In genomic region chr10:65319493-65319892, GRCh38 we compare ENCODE assay signal across 26 cellular contexts.
DNase-seq lines count a peak whose midpoint lies in the region; ATAC-seq, FAIRE-seq and TF ChIP-seq lines count a peak whose summit lies in the region.
"Had no signal": no experiment of that assay in that cellular context is flagged by ENCODE, and none has a peak within 500 bp of the region (broad histone marks: within the 10 kb centered on the region; RNA-seq: fewer than 3 reads in every experiment).

No MANE protein-coding gene starts in this region.

- FAIRE-seq in endothelial cell of umbilical vein (lab: Jason Lieb, UNC), result no peak
- FAIRE-seq: GM18507, HepG2 had no signal

- H3K4me1 ChIP-seq in endothelial cell of umbilical vein (ENCODE audit: control insufficient read depth, extremely low read depth, insufficient read depth, low read length), result peaks cover 11% of the 10 kb centered on the region
- H3K4me1 ChIP-seq in neural progenitor cell, result no peaks in the 10 kb centered on the region
- no peaks in the 10 kb centered on the region for H3K4me1 ChIP-seq in CD8-positive, alpha-beta T cell (ENCODE audit: insufficient read depth, low read length)
- no peaks in the 10 kb centered on the region for H3K4me1 ChIP-seq in ascending aorta
- H3K4me1 ChIP-seq: BLaER1 had no signal

- H3K36me3 ChIP-seq in endothelial cell of umbilical vein (ENCODE audit: control insufficient read depth in 2 of 2, extremely low read depth in 1 of 2, insufficient read depth in 2 of 2, low read length in 2 of 2) (no peaks in the 10 kb centered on the region), neural progenitor cell (no peaks in the 10 kb centered on the region), ascending aorta (no peaks in the 10 kb centered on the region)
- no peaks in the 10 kb centered on the region for H3K36me3 ChIP-seq in CD8-positive, alpha-beta T cell (ENCODE audit: insufficient read depth, low read length)
- H3K36me3 ChIP-seq: BLaER1 had no signal

- CTCF ChIA-PET in endothelial cell of umbilical vein (lab: Charles Lee), result interaction anchor here (1.0 kb wide), 1 partner anchor 9 kb away, joined by 3 read pairs; no protein-coding TSS in a partner anchor
- CTCF ChIA-PET in CD8-positive, alpha-beta T cell (lab: Charles Lee), result no interaction called here

- intact Hi-C loops in endothelial cell of umbilical vein (cut with micrococcal nuclease) (no loop called here), ascending aorta (cut with DNase I) (no loop called here)
- intact Hi-C loops in CD8-positive, alpha-beta T cell (cut with DNase I, micrococcal nuclease), result no loop called here

- H3K27me3 ChIP-seq in endothelial cell of umbilical vein (ENCODE audit: control insufficient read depth in 2 of 2, insufficient read depth in 2 of 2, low read length in 2 of 2) (no peaks in the 10 kb centered on the region), neural progenitor cell (no peaks in the 10 kb centered on the region), ascending aorta (no peaks in the 10 kb centered on the region)
- H3K27me3 ChIP-seq in CD8-positive, alpha-beta T cell (ENCODE audit: insufficient read depth, low read length), result no peaks in the 10 kb centered on the region
- H3K27me3 ChIP-seq: BLaER1 had no signal

- no peaks in the 10 kb centered on the region for H3F3A ChIP-seq in neural progenitor cell (ENCODE audit: low read depth)

- no peaks in the 10 kb centered on the region for H4K20me1 ChIP-seq in endothelial cell of umbilical vein (replicated peaks; ENCODE audit: control insufficient read depth, extremely low read depth, insufficient read depth, low read length)
- no peaks in the 10 kb centered on the region for H4K20me1 ChIP-seq in neural progenitor cell (ENCODE audit: low read depth)
- H4K20me1 ChIP-seq: BLaER1 had no signal

- peak; percentile 2 for DNase-seq in D341Med (ENCODE audit: low spot score)
- peak; percentile 38 for DNase-seq in NCI-H82 treated with DMSO at 0.1 percent for 48 hours (lab: John Stamatoyannopoulos, UW; ENCODE audit: unreplicated experiment)
- no peak for DNase-seq in endothelial cell of umbilical vein (ENCODE audit: low read depth, low spot score)
- no peak for DNase-seq in neural progenitor cell (ENCODE audit: low spot score)
- DNase-seq in GM03348 (ENCODE audit: low spot score), result no peak
- no peak for DNase-seq in CD8-positive, alpha-beta T cell
- DNase-seq in ascending aorta (ENCODE audit: low spot score in 2 of 2), result no peak
- no peak for DNase-seq in DMS 273 (lab: John Stamatoyannopoulos, UW; ENCODE audit: unreplicated experiment)
- DNase-seq: 8988T; CD4-positive, CD25-positive, alpha-beta regulatory T cell; COR-L47; DMS153; DND-41; H9; Kasumi-1; NCI-H1092 treated with DMSO at 0.1 percent for 48 hours; NCI-H1436; NCI-H1930; NCI-H2107; NCI-H526; SHP77 treated with DMSO at 0.1 percent for 48 hours; SW 1271 had no signal

- H3K36me3 Mint-ChIP-seq in neural progenitor cell, result no peaks in the 10 kb centered on the region
- no peaks in the 10 kb centered on the region for H3K36me3 Mint-ChIP-seq in CD8-positive, alpha-beta T cell
- H3K36me3 Mint-ChIP-seq: CD4-positive, CD25-positive, alpha-beta regulatory T cell had no signal

- POLR2A ChIA-PET in endothelial cell of umbilical vein (lab: Charles Lee), result no interaction called here
- POLR2A ChIA-PET in CD8-positive, alpha-beta T cell (lab: Charles Lee), result no interaction called here

- no TSS peak for BruUV-seq in endothelial cell of umbilical vein (replicated peaks; lab: Mats Ljungman, UMichigan)

- TF ChIP-seq CTCF in endothelial cell of umbilical vein (IDR thresholded peaks at IDR 0.05; ENCODE audit: extremely low read depth in 1 of 2, insufficient read depth in 1 of 2, low read depth in 1 of 2, low read length in 2 of 2) (no peak), neural progenitor cell (IDR thresholded peaks at IDR 0.05) (no peak), ascending aorta (IDR thresholded peaks at IDR 0.05) (no peak)
- TF ChIP-seq CTCF in CD8-positive, alpha-beta T cell (IDR thresholded peaks at IDR 0.05), result no peak

- H3K9ac ChIP-seq in endothelial cell of umbilical vein (replicated peaks; ENCODE audit: extremely low read depth, insufficient read depth, low read length) (no peak overlapping the region), neural progenitor cell (no peak overlapping the region)
- H3K9ac ChIP-seq: BLaER1 had no signal

- H3K4me1 Mint-ChIP-seq in neural progenitor cell, result peaks cover 9% of the 10 kb centered on the region
- H3K4me1 Mint-ChIP-seq in CD8-positive, alpha-beta T cell (ENCODE audit: low read depth), result no peaks in the 10 kb centered on the region
- H3K4me1 Mint-ChIP-seq: CD4-positive, CD25-positive, alpha-beta regulatory T cell had no signal

- H2AFZ ChIP-seq in endothelial cell of umbilical vein (ENCODE audit: low read depth, low read length) (peak overlapping the region; percentile 23), neural progenitor cell (replicated peaks) (peak overlapping the region; percentile 34)

- H3K27ac ChIP-seq in endothelial cell of umbilical vein (ENCODE audit: insufficient read depth, low read depth, low read length), result no peak overlapping the region
- no peak overlapping the region for H3K27ac ChIP-seq in neural progenitor cell
- no peak overlapping the region for H3K27ac ChIP-seq in CD8-positive, alpha-beta T cell (ENCODE audit: low read depth, low read length)
- no peak overlapping the region for H3K27ac ChIP-seq in ascending aorta
- H3K27ac ChIP-seq: BLaER1 had no signal

- H3K79me2 ChIP-seq in endothelial cell of umbilical vein (ENCODE audit: control insufficient read depth, insufficient read depth, low read length), result no peaks in the 10 kb centered on the region
- no peaks in the 10 kb centered on the region for H3K79me2 ChIP-seq in neural progenitor cell (ENCODE audit: low read depth)

- dilution Hi-C loops in endothelial cell of umbilical vein (cut with MboI; ENCODE audit: extremely low pct_ligation_motif_present, low sequenced_read_pairs), result no loop called here

- TF ChIP-seq POLR2A in endothelial cell of umbilical vein (IDR thresholded peaks at IDR 0.05; ENCODE audit: low read depth, low read length), result no peak

- no peak overlapping the region for H3K4me3 Mint-ChIP-seq in neural progenitor cell
- H3K4me3 Mint-ChIP-seq in CD8-positive, alpha-beta T cell, result no peak overlapping the region
- H3K4me3 Mint-ChIP-seq: CD4-positive, CD25-positive, alpha-beta regulatory T cell; H9 had no signal

- no peak overlapping the region for H3K27ac Mint-ChIP-seq in neural progenitor cell
- H3K27ac Mint-ChIP-seq in CD8-positive, alpha-beta T cell, result no peak overlapping the region
- H3K27ac Mint-ChIP-seq: CD4-positive, CD25-positive, alpha-beta regulatory T cell had no signal

- H3K4me3 ChIP-seq in endothelial cell of umbilical vein (replicated peaks in 1 of 3; ENCODE audit: insufficient read depth in 1 of 3, low read depth in 1 of 3, low read length in 3 of 3) (no peak overlapping the region), neural progenitor cell (no peak overlapping the region), ascending aorta (no peak overlapping the region)
- no peak overlapping the region for H3K4me3 ChIP-seq in CD8-positive, alpha-beta T cell (ENCODE audit: low read depth, low read length)
- H3K4me3 ChIP-seq: BLaER1 had no signal

- ATAC-seq in CD8-positive, alpha-beta T cell, result no peak
- ATAC-seq: HepG2, Panc1 had no signal

- H3K9me3 ChIP-seq in endothelial cell of umbilical vein (replicated peaks; ENCODE audit: control insufficient read depth, insufficient read depth, low read length), result no peaks in the 10 kb centered on the region
- no peaks in the 10 kb centered on the region for H3K9me3 ChIP-seq in neural progenitor cell (ENCODE audit: low read depth)
- no peaks in the 10 kb centered on the region for H3K9me3 ChIP-seq in CD8-positive, alpha-beta T cell (ENCODE audit: low read length)
- no peaks in the 10 kb centered on the region for H3K9me3 ChIP-seq in ascending aorta
- H3K9me3 ChIP-seq: BLaER1 had no signal

- H3K27me3 Mint-ChIP-seq in neural progenitor cell (ENCODE audit: insufficient read depth, low read depth), result no peaks in the 10 kb centered on the region
- no peaks in the 10 kb centered on the region for H3K27me3 Mint-ChIP-seq in CD8-positive, alpha-beta T cell (ENCODE audit: low read depth)
- H3K27me3 Mint-ChIP-seq: CD4-positive, CD25-positive, alpha-beta regulatory T cell had no signal

- H3K9me1 ChIP-seq in endothelial cell of umbilical vein (replicated peaks; ENCODE audit: control insufficient read depth, extremely low read depth, insufficient read depth, low read length), result no peaks in the 10 kb centered on the region

- H3K4me2 ChIP-seq in endothelial cell of umbilical vein (ENCODE audit: insufficient read depth, low read length) (no peak overlapping the region), neural progenitor cell (no peak overlapping the region)
- H3K4me2 ChIP-seq: BLaER1 had no signal

- H3K9me3 Mint-ChIP-seq in neural progenitor cell, result no peaks in the 10 kb centered on the region
- peaks cover 6% of the 10 kb centered on the region for H3K9me3 Mint-ChIP-seq in CD8-positive, alpha-beta T cell
- H3K9me3 Mint-ChIP-seq: H9 had no signal

TF ChIP-seq in endothelial cell of umbilical vein, 7 proteins besides CTCF, POLR2A, EP300 and RAD21:
- no peak for TF ChIP-seq FOS (IDR thresholded peaks at IDR 0.05; ENCODE audit: borderline replicate concordance, insufficient read depth, low read length)
- no peak for TF ChIP-seq MAX (IDR thresholded peaks at IDR 0.05; ENCODE audit: insufficient read depth, insufficient read length)
- no peak for TF ChIP-seq GATA2 (IDR thresholded peaks at IDR 0.05; ENCODE audit: insufficient read depth, insufficient read length, low read depth, low read length)
- no peak for TF ChIP-seq JUN (IDR thresholded peaks at IDR 0.05; ENCODE audit: borderline replicate concordance, insufficient read depth, insufficient read length, low read depth)
- TF ChIP-seq POLR2AphosphoS5 (IDR thresholded peaks at IDR 0.05; ENCODE audit: insufficient read depth, low read depth, low read length), result no peak
- TF ChIP-seq MYC (IDR thresholded peaks at IDR 0.05; ENCODE audit: low read depth, low read length), result no peak
- TF ChIP-seq EZH2 (IDR thresholded peaks at IDR 0.05; ENCODE audit: borderline replicate concordance, low read depth, low read length, severe bottlenecking), result no peak
TF ChIP-seq in endothelial cell of umbilical vein: peak in this region for 0.

Comparison
In these comparisons a context has a peak if more than half of its experiments do, and no peak if none do; other contexts are left out.
1. DNase-seq: peak in D341Med (single experiment) and NCI-H82 treated with DMSO at 0.1 percent for 48 hours (single experiment); none in endothelial cell of umbilical vein (single experiment), neural progenitor cell (single experiment), GM03348 (single experiment), CD8-positive, alpha-beta T cell (0 of 7), ascending aorta (0 of 2) and DMS 273 (single experiment).